ENCODE assay signal across 9 cellular contexts in the genomic region with DNA sequence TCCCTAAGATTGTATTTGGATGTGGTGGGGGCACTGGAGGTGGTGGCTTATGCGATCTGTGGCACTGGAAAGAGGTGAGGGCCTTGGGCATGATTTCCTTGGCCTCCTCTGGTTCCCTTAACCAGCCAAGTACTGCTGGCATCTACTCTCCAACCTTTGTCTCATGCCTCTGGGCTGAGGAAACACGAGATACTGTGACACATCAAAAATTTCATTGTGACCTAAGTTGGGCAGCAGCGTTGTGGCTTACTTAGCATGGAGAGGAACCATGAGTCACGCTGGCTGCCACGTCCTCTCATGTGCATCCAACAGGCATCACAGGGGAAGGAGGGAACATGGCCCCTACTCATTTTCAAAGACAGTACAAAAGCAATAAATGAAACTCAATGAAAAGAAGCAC. TPM values are rescaled to one million over a fixed set of nuclear protein-coding genes. Genes with fewer than 3 reads are reported as not detected.
DNase-seq lines count a peak whose midpoint lies in the region; ATAC-seq, FAIRE-seq and TF ChIP-seq lines count a peak whose summit lies in the region.
"Had no signal": no experiment of that assay in that cellular context is flagged by ENCODE, and none has a peak within 500 bp of the region (broad histone marks: within the 10 kb centered on the region; RNA-seq: fewer than 3 reads in every experiment).

No MANE protein-coding gene starts in this region.

- intact Hi-C loops in adrenal gland (cut with DNase I) = no loop called here
- intact Hi-C loops in naive thymus-derived CD4-positive, alpha-beta T cell (cut with micrococcal nuclease) = no loop called here

- 54 to 66% (median 61%) methylated on average over 5 of the region's 5 CpGs for WGBS in adrenal gland, 4 donors

- no peak overlapping the region for H3K4me3 Mint-ChIP-seq in naive thymus-derived CD4-positive, alpha-beta T cell

- TF ChIP-seq CTCF in adrenal gland (IDR thresholded peaks at IDR 0.05) = no peak

- peaks cover 0 to 6% (median 0%) of the 10 kb centered on the region in 5 donors for H3K27me3 Mint-ChIP-seq in naive thymus-derived CD4-positive, alpha-beta T cell

- POLR2A ChIA-PET in naive thymus-derived CD4-positive, alpha-beta T cell (lab: Charles Lee) = no interaction called here

- no peaks in the 10 kb centered on the region for H3K36me3 ChIP-seq in adrenal gland (replicated peaks in 1 of 2)
- no peaks in the 10 kb centered on the region for H3K36me3 ChIP-seq in naive thymus-derived CD4-positive, alpha-beta T cell (ENCODE audit: control insufficient read depth in 2 of 3, insufficient read depth in 3 of 3, low read length in 3 of 3)

- H3K4me1 ChIP-seq in adrenal gland (replicated peaks in 1 of 2) = no peaks in the 10 kb centered on the region
- no peaks in the 10 kb centered on the region for H3K4me1 ChIP-seq in naive thymus-derived CD4-positive, alpha-beta T cell (ENCODE audit: control insufficient read depth in 2 of 2, insufficient read depth in 2 of 2, low read length in 2 of 2)

- H3K4me3 ChIP-seq in adrenal gland = no peak overlapping the region
- H3K4me3 ChIP-seq in naive thymus-derived CD4-positive, alpha-beta T cell (ENCODE audit: low read length) = no peak overlapping the region

- DNase-seq in GDM1 (lab: John Stamatoyannopoulos, UW) (peak; percentile 81), HTR-8/SVneo (ENCODE audit: insufficient read length, low spot score) (peak; percentile 74), adrenal gland (peak in 6 of 7 donors; percentile 24 to 57 (median 42)), HT-29 (ENCODE audit: low spot score) (no peak), middle frontal gyrus (ENCODE audit: extremely low spot score, low spot score) (no peak), NCI-H1048 (lab: John Stamatoyannopoulos, UW) (no peak)
- no peak for DNase-seq in naive thymus-derived CD4-positive, alpha-beta T cell

- no peak for TF ChIP-seq POLR2A in adrenal gland (IDR thresholded peaks at IDR 0.05)

- H3K9me3 ChIP-seq in adrenal gland (replicated peaks in 1 of 3) = no peaks in the 10 kb centered on the region
- no peaks in the 10 kb centered on the region for H3K9me3 ChIP-seq in naive thymus-derived CD4-positive, alpha-beta T cell (ENCODE audit: control insufficient read depth in 2 of 3, low read length in 3 of 3)

- peak overlapping the region in 1 of 5 donors; percentile 34 for H3K27ac ChIP-seq in adrenal gland
- no peak overlapping the region for H3K27ac ChIP-seq in naive thymus-derived CD4-positive, alpha-beta T cell (ENCODE audit: low read depth, low read length)

- H3K27me3 ChIP-seq in adrenal gland = no peaks in the 10 kb centered on the region
- H3K27me3 ChIP-seq in naive thymus-derived CD4-positive, alpha-beta T cell (ENCODE audit: control insufficient read depth in 2 of 2, insufficient read depth in 2 of 2, low read length in 2 of 2) = no peaks in the 10 kb centered on the region

- peak overlapping the region in 1 of 9 donors; percentile 48 for H3K27ac Mint-ChIP-seq in naive thymus-derived CD4-positive, alpha-beta T cell

- peak; percentile 89 for FAIRE-seq in HTR-8/SVneo (lab: Jason Lieb, UNC)
- FAIRE-seq: colon had no signal

- H3K9me3 Mint-ChIP-seq in naive thymus-derived CD4-positive, alpha-beta T cell = peaks cover 0 to 10% (median 3%) of the 10 kb centered on the region in 11 donors

- ATAC-seq in naive thymus-derived CD4-positive, alpha-beta T cell = peak; percentile 86
- no peak for ATAC-seq in HG03108 (IDR thresholded peaks at IDR 0.05; ENCODE audit: unreplicated experiment)

- peaks cover 0 to 2% (median 0%) of the 10 kb centered on the region in 7 donors for H3K4me1 Mint-ChIP-seq in naive thymus-derived CD4-positive, alpha-beta T cell

- peaks cover 0 to 41% (median 5%) of the 10 kb centered on the region in 5 donors for H3K36me3 Mint-ChIP-seq in naive thymus-derived CD4-positive, alpha-beta T cell

- CTCF ChIA-PET in naive thymus-derived CD4-positive, alpha-beta T cell (lab: Charles Lee) = no interaction called here

RNA-seq across cellular contexts. Expression of a gene that starts 29.7 kb away (rescaled TPM):
- 10 to 100 TPM in 1 of 8 donors, 1 to 10 TPM in 7; 2.6 to 10.3 (median 6.3) TPM for total RNA-seq in adrenal gland
- 1 to 10 TPM; 4.3 to 6.8 (median 5.7) TPM for polyA plus RNA-seq in adrenal gland
- 1 to 10 TPM in 2 of 5 experiments, under 1 TPM in 3; 0.42 to 5.0 (median 0.92) TPM for total RNA-seq in naive thymus-derived CD4-positive, alpha-beta T cell
- polyA plus RNA-seq in naive thymus-derived CD4-positive, alpha-beta T cell = under 1 TPM in 1 of 2 donors, not detected in 1; 0.41 TPM
- not detected in 2 replicates for total RNA-seq in HT-29 (2014; rRNA removed; shearing (Covaris generic))

Comparison
In these comparisons a context has a peak if more than half of its experiments do, and no peak if none do; other contexts are left out.
1. DNase-seq: peak in GDM1 (single experiment), HTR-8/SVneo (single experiment) and adrenal gland (6 of 7); none in naive thymus-derived CD4-positive, alpha-beta T cell (0 of 9), HT-29 (single experiment), middle frontal gyrus (single experiment) and NCI-H1048 (single experiment).